ENCODE assay signal across 8 cellular contexts in genomic region chr17:76452646-76453430, GRCh38. TPM values are rescaled to one million over a fixed set of nuclear protein-coding genes. Genes with fewer than 3 reads are reported as not detected.
DNase-seq lines count a peak whose midpoint lies in the region; FAIRE-seq and TF ChIP-seq lines count a peak whose summit lies in the region.

TSS of gene UBE2O (minus strand) at chr17:76453152. CDS start at chr17:76453141, 11 bp downstream.

- peaks cover 7 to 18% of the 10 kb centered on the region in 2 experiments for H3K4me1 ChIP-seq in neutrophil (ENCODE audit: control insufficient read depth in 1 of 2, insufficient read depth in 1 of 2, low read depth in 1 of 2, low read length in 1 of 2)

- H3K27me3 ChIP-seq in neutrophil: peaks cover 10% of the 10 kb centered on the region

- peak; percentile 86 for DNase-seq in EL
- peak; percentile 70 for DNase-seq in GOT3 (lab: John Stamatoyannopoulos, UW)
- peak; percentile 77 for DNase-seq in M059J (ENCODE audit: low read depth)
- DNase-seq in SHP77 treated with DMSO at 0.1 percent for 48 hours (lab: John Stamatoyannopoulos, UW): peak; percentile 83
- DNase-seq in activated gamma-delta T cell (lab: John Stamatoyannopoulos, UW): peak; percentile 85
- DNase-seq in frontal cortex (ENCODE audit: low spot score in 2 of 2): peak; percentile 92 to 98

- peak; percentile 78 for TF ChIP-seq CTCF in neutrophil (IDR thresholded peaks at IDR 0.05)
- no peak for TF ChIP-seq CTCF in subcutaneous adipose tissue (IDR thresholded peaks at IDR 0.05; ENCODE audit: low read depth)

- H3K4me3 ChIP-seq in neutrophil (ENCODE audit: low read depth in 1 of 2, low read length in 1 of 2): peak within 1 kb of the TSS; percentile 79 to 92

- no peak for FAIRE-seq in frontal cortex (lab: Jason Lieb, UNC)

- no peaks in the 10 kb centered on the region for H3K36me3 ChIP-seq in neutrophil

- H3K9me3 ChIP-seq in neutrophil: no peaks in the 10 kb centered on the region

- peak within 1 kb of the TSS; percentile 75 for H3K27ac ChIP-seq in neutrophil

RNA-seq across cellular contexts. Expression of gene UBE2O, which starts in this region (rescaled TPM):
- 9.8 and 18.5 TPM in 2 replicates for total RNA-seq in M059J (2014; rRNA removed; shearing (Covaris generic))
- 37.5 TPM for total RNA-seq in frontal cortex
- 10 to 100 TPM in 3 of 4 donors, 1 to 10 TPM in 1; 7.2 to 14.3 (median 12.6) TPM for total RNA-seq in subcutaneous adipose tissue

Comparison
In these comparisons a context has a peak if more than half of its experiments do, and no peak if none do; other contexts are left out.
1. Peak in every context shown above with its lines: DNase-seq, H3K4me3 ChIP-seq and H3K27ac ChIP-seq.